ENCODE assay signal across 21 cellular contexts in genomic region chr1:79325126-79325525, GRCh38.
"Had no signal": no experiment of that assay in that cellular context is flagged by ENCODE, and none has a peak within 500 bp of the region (broad histone marks: within the 10 kb centered on the region; RNA-seq: fewer than 3 reads in every experiment).

No MANE protein-coding gene starts in this region.

- H3K27ac ChIP-seq: HL-60, RWPE1 had no signal

- H3K9ac ChIP-seq: SK-N-SH had no signal

- DNase-seq: KBM-7, MV-4-11, NCI-H1048, NCI-H1105, NCI-H1417, NCI-H1436 treated with DMSO at 0.1 percent for 48 hours, NCI-H1694, NCI-H1930, NCI-H2081, NCI-H2107, NCI-H2227 treated with DMSO at 0.1 percent for 48 hours, NCI-H446, NCI-H510A, NCI-H524 treated with DMSO at 0.1 percent for 48 hours, NCI-H69, NCI-H774, SHP77, SK-N-SH had no signal

- FAIRE-seq: HTR-8/SVneo had no signal

- H3K4me2 ChIP-seq: SK-N-SH had no signal
